In the genomic region with DNA sequence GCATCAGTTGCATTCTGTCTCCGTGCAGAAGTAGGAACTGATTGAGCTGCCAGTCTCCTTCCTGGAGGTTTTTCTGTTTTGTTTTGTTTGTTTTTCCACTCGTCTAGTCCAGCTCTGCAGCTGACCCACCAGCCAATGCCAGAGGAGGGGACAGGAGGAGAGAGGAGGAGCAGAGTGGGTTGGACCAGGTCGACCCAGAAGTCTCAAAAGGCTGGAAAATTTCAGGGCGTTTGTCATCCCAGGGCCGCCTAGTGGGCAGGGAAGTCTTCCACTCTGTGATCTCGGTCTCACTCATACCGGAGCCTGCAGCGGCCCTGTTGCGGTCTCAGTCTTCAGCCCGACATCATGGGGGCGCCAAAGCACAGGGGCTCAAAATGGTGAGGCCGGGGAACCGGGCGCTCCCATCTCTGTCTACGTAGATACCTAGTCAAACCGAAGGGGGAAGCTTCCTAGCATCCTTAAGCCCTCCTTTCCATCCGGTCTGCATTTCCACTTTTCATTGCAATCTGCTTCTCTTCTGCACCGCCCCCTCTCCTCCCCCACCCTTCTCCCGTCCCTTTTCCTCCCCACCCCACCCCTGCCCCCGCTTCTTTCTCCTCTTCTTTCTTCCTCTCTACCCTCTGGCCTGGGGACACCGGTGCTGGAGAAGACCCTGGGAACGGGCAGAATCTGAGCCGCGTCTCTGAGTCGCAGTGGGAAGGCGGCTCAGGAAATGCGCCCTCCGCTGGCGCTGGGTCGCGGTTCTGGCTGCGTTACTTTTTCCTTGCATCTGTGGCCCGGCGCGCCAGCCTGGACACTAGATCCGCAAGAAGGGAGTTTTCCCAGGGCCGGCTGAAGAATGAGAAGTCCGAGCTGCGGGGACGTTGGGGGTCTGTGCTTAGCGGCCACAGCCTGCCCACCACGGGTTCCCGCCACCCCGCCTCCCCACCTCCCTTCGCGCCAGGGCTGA, we compare ENCODE assay signal across 8 cellular contexts. TPM values are rescaled to one million over a fixed set of nuclear protein-coding genes. Genes with fewer than 3 reads are reported as not detected.
DNase-seq lines count a peak whose midpoint lies in the region; ATAC-seq and TF ChIP-seq lines count a peak whose summit lies in the region.

No MANE protein-coding gene starts in this region.

- H3K27ac ChIP-seq in tibial nerve, result no peak overlapping the region

- TF ChIP-seq CTCF in brain (conservative IDR thresholded peaks at IDR 0.05) (peak; percentile 50 to 51), mucosa of descending colon (IDR thresholded peaks at IDR 0.05) (no peak), tibial nerve (IDR thresholded peaks at IDR 0.05) (no peak)

- peak; percentile 12 for DNase-seq in activated CD4-positive, alpha-beta T cell treated with anti-CD3 and anti-CD28 coated beads, Interleukin-2, amount 10 ng/mL, durations not matched to agents 7 days and 5 days
- no peak for DNase-seq in activated CD4-positive, alpha-beta T cell treated with anti-CD3 and anti-CD28 coated beads for 1 hour
- DNase-seq in MV-4-11 (lab: John Stamatoyannopoulos, UW) (peak; percentile 22), mucosa of descending colon (peak in 1 of 3 donors; percentile 32), tibial nerve (ENCODE audit: low spot score in 2 of 2) (no peak), middle frontal gyrus (ENCODE audit: extremely low spot score, low spot score) (no peak)

- H3K4me1 ChIP-seq in mucosa of descending colon (ENCODE audit: low read depth) (peaks cover 20% of the 10 kb centered on the region), tibial nerve (peaks cover 0 to 30% (median 21%) of the 10 kb centered on the region in 4 donors)

- TF ChIP-seq EP300 in tibial nerve (IDR thresholded peaks at IDR 0.05), result no peak

- H3K27ac Mint-ChIP-seq in activated CD4-positive, alpha-beta T cell treated with anti-CD3 and anti-CD28 coated beads, Interleukin-2, amount 10 ng/mL, durations not matched to agents 7 days and 5 days, result no peak overlapping the region
- peak overlapping the region in 3 of 5 experiments; percentile 10 to 74 (median 63) for H3K27ac Mint-ChIP-seq in brain

- H3K4me1 Mint-ChIP-seq in activated CD4-positive, alpha-beta T cell treated with anti-CD3 and anti-CD28 coated beads, Interleukin-2, amount 10 ng/mL, durations not matched to agents 7 days and 5 days, result peaks cover 19% of the 10 kb centered on the region
- peaks cover 28% of the 10 kb centered on the region for H3K4me1 Mint-ChIP-seq in brain

- H3K36me3 Mint-ChIP-seq in activated CD4-positive, alpha-beta T cell treated with anti-CD3 and anti-CD28 coated beads, Interleukin-2, amount 10 ng/mL, durations not matched to agents 7 days and 5 days (ENCODE audit: low read depth), result no peaks in the 10 kb centered on the region
- H3K36me3 Mint-ChIP-seq in brain, result no peaks in the 10 kb centered on the region

- CTCF ChIA-PET in activated CD4-positive, alpha-beta T cell treated with anti-CD3 and anti-CD28 coated beads, Interleukin-2, amount 10 ng/mL, durations not matched to agents 7 days and 5 days (lab: Charles Lee), result interaction anchor here (0.9 to 1.6 kb wide), 2 partner anchors 12 to 14 kb away, joined by 3 to 8 read pairs; no protein-coding TSS in a partner anchor

- H3K27me3 ChIP-seq in tibial nerve, result peaks cover 2 to 99% of the 10 kb centered on the region in 2 donors

- no peak for TF ChIP-seq POLR2A in tibial nerve (IDR thresholded peaks at IDR 0.05)

- ATAC-seq in mucosa of descending colon, result peak; percentile 54
- ATAC-seq in HG03571 (IDR thresholded peaks at IDR 0.05; ENCODE audit: unreplicated experiment), result no peak

- no peak overlapping the region for H3K4me3 ChIP-seq in mucosa of descending colon
- peak overlapping the region in 1 of 4 donors; percentile 33 for H3K4me3 ChIP-seq in tibial nerve

- whole genome bisulfite sequencing in tibial nerve, 2 donors, result 1 to 3% methylated on average over 22 to 46 of the region's 46 CpGs

- H3K9me3 ChIP-seq in mucosa of descending colon (no peaks in the 10 kb centered on the region), tibial nerve (no peaks in the 10 kb centered on the region)

- H3K4me3 Mint-ChIP-seq in activated CD4-positive, alpha-beta T cell treated with anti-CD3 and anti-CD28 coated beads, Interleukin-2, amount 10 ng/mL, durations not matched to agents 7 days and 5 days, result no peak overlapping the region
- peak overlapping the region; percentile 40 to 87 (median 60) for H3K4me3 Mint-ChIP-seq in brain

- H3K9me3 Mint-ChIP-seq in activated CD4-positive, alpha-beta T cell treated with anti-CD3 and anti-CD28 coated beads, Interleukin-2, amount 10 ng/mL, durations not matched to agents 7 days and 5 days, result no peaks in the 10 kb centered on the region
- peaks cover 0 to 20% (median 6%) of the 10 kb centered on the region in 5 experiments for H3K9me3 Mint-ChIP-seq in brain

- H3K36me3 ChIP-seq in mucosa of descending colon (ENCODE audit: low read depth), result no peaks in the 10 kb centered on the region
- no peaks in the 10 kb centered on the region for H3K36me3 ChIP-seq in tibial nerve

- POLR2A ChIA-PET in activated CD4-positive, alpha-beta T cell treated with anti-CD3 and anti-CD28 coated beads, Interleukin-2, amount 10 ng/mL, durations not matched to agents 7 days and 5 days (lab: Charles Lee), result no interaction called here

- intact Hi-C loops in mucosa of descending colon (cut with DNase I, micrococcal nuclease), result no loop called here

- peaks cover 87% of the 10 kb centered on the region for H3K27me3 Mint-ChIP-seq in activated CD4-positive, alpha-beta T cell treated with anti-CD3 and anti-CD28 coated beads, Interleukin-2, amount 10 ng/mL, durations not matched to agents 7 days and 5 days
- H3K27me3 Mint-ChIP-seq in brain, result peaks cover 100% of the 10 kb centered on the region

RNA-seq across cellular contexts. Expression of a gene that starts 16.2 kb away (rescaled TPM):
- total RNA-seq in activated CD4-positive, alpha-beta T cell treated with anti-CD3 and anti-CD28 coated beads, Interleukin-2, amount 10 ng/mL, durations not matched to agents 7 days and 5 days, result not detected
- not detected for polyA plus RNA-seq in brain (ENCODE audit: insufficient read depth, low read depth, low replicate concordance)
- total RNA-seq in mucosa of descending colon, result not detected
- total RNA-seq in tibial nerve, result not detected

Comparison
In these comparisons a context has a peak if more than half of its experiments do, and no peak if none do; other contexts are left out.
1. DNase-seq: peak in activated CD4-positive, alpha-beta T cell treated with anti-CD3 and anti-CD28 coated beads, Interleukin-2, amount 10 ng/mL, durations not matched to agents 7 days and 5 days (single experiment) and MV-4-11 (single experiment); none in activated CD4-positive, alpha-beta T cell treated with anti-CD3 and anti-CD28 coated beads for 1 hour (single experiment), tibial nerve (0 of 2) and middle frontal gyrus (single experiment).
2. CTCF ChIP-seq: peak in brain (2 of 2); none in mucosa of descending colon (single experiment) and tibial nerve (0 of 5).